7 cellular contexts compared by ENCODE assay signal in genomic region chr1:202967684-202968281, GRCh38. TPM values are rescaled to one million over a fixed set of nuclear protein-coding genes. Genes with fewer than 3 reads are reported as not detected.
A peak's percentile ranks its signal among the peaks of the same experiment; 100 is the strongest.
DNase-seq lines count a peak whose midpoint lies in the region; ATAC-seq, FAIRE-seq and TF ChIP-seq lines count a peak whose summit lies in the region.

No MANE protein-coding gene starts in this region.

- H2BK5ac ChIP-seq in H9 (ENCODE audit: insufficient read length, low read length), result no peak overlapping the region

- no peak overlapping the region for H3K56ac ChIP-seq in H9 (ENCODE audit: insufficient read length, low read depth, low read length)

- H3K9me3 ChIP-seq in H9 (ENCODE audit: control insufficient read depth, low read depth, low read length) (no peaks in the 10 kb centered on the region), left lung (no peaks in the 10 kb centered on the region)

- no peak overlapping the region for H3K4ac ChIP-seq in H9 (ENCODE audit: low read depth, low read length)

- no peak overlapping the region for H2BK15ac ChIP-seq in H9 (ENCODE audit: low read depth, low read length)

- no peak overlapping the region for H4K8ac ChIP-seq in H9 (replicated peaks; ENCODE audit: insufficient read length, low read depth, low read length)

- H3K27me3 Mint-ChIP-seq in H9 (ENCODE audit: low read depth), result peaks cover 20% of the 10 kb centered on the region

- H3K27me3 ChIP-seq in H9 (ENCODE audit: insufficient read depth, low read length) (no peaks in the 10 kb centered on the region), bronchial epithelial cell (ENCODE audit: control insufficient read depth, insufficient read depth, low read length) (no peaks in the 10 kb centered on the region), left lung (no peaks in the 10 kb centered on the region)

- H3K4me2 ChIP-seq in H9 (ENCODE audit: insufficient read depth, insufficient read length, low read length), result peak overlapping the region; percentile 75

- no peak overlapping the region for H3T11ph ChIP-seq in H9 (ENCODE audit: low read length)

- intact Hi-C loops in left lung (cut with DNase I), result no loop called here

- H3K4me3 Mint-ChIP-seq in H9, result peak overlapping the region; percentile 77 to 91

- no peak overlapping the region for H2AFZ ChIP-seq in H9 (ENCODE audit: low read length)

- no peaks in the 10 kb centered on the region; a peak in 1 of 5 replicates for H3K9me3 Mint-ChIP-seq in H9

- H3K27ac ChIP-seq in H9 (ENCODE audit: insufficient read length, low read depth, low read length), result no peak overlapping the region
- H3K27ac ChIP-seq in left lung, result peak overlapping the region; percentile 84 to 89
- peak overlapping the region; percentile 65 for H3K27ac ChIP-seq in substantia nigra (ENCODE audit: low read depth, low read length, poor library complexity, severe bottlenecking)

- peak overlapping the region; percentile 65 for H3K4me3 ChIP-seq in GM08714 (ENCODE audit: low read length)
- peak overlapping the region; percentile 90 for H3K4me3 ChIP-seq in bronchial epithelial cell (ENCODE audit: low read depth, low read length)
- H3K4me3 ChIP-seq in left lung, result peak overlapping the region; percentile 76 to 81

- H3K23me2 ChIP-seq in H9 (ENCODE audit: insufficient read length, low read depth, low read length, poor library complexity, severe bottlenecking), result peaks cover 6% of the 10 kb centered on the region

- H3K4me1 Mint-ChIP-seq in H9, result peaks cover 16 to 19% of the 10 kb centered on the region in 2 experiments

- no peak overlapping the region for H3K14ac ChIP-seq in H9 (ENCODE audit: insufficient read depth, low read length)

- H3K23ac ChIP-seq in H9 (ENCODE audit: insufficient read length, low read depth, low read length), result no peak overlapping the region

- FAIRE-seq in bronchial epithelial cell (lab: Jason Lieb, UNC), result no peak

- ATAC-seq in left lung, result peak; percentile 21
- no peak for ATAC-seq in GM18870 (IDR thresholded peaks at IDR 0.05; ENCODE audit: unreplicated experiment)

- peaks cover 15% of the 10 kb centered on the region for H3K36me3 ChIP-seq in bronchial epithelial cell (ENCODE audit: control insufficient read depth, insufficient read depth, low read length)
- peaks cover 0 to 25% of the 10 kb centered on the region in 2 donors for H3K36me3 ChIP-seq in left lung

- DNase-seq in H9, result no peak
- DNase-seq in NOMO-1 treated with DMSO at 0.1 percent for 48 hours (lab: John Stamatoyannopoulos, UW; ENCODE audit: unreplicated experiment), result peak; percentile 54
- DNase-seq in bronchial epithelial cell (ENCODE audit: low read depth), result peak; percentile 43
- DNase-seq in left lung, result no peak
- DNase-seq in substantia nigra (lab: John Stamatoyannopoulos, UW), result peak in 4 of 49 donors; percentile 11 to 53 (median 24)

- no CpG with 5 or more reads among the region's 21 CpGs for WGBS in H9 (ENCODE audit: extremely low coverage, insufficient read length, low lambda C conversion rate)

- no peak overlapping the region for H2AK5ac ChIP-seq in H9 (ENCODE audit: insufficient read length, low read length)

- H3K79me1 ChIP-seq in H9 (ENCODE audit: insufficient read depth, low read depth, low read length, poor library complexity, severe bottlenecking), result no peaks in the 10 kb centered on the region

- no peak overlapping the region for H2BK120ac ChIP-seq in H9 (ENCODE audit: low read depth, low read length, poor library complexity, severe bottlenecking)

- H3K36me3 Mint-ChIP-seq in H9 (ENCODE audit: insufficient read depth in 1 of 3, low read depth in 3 of 3), result peaks cover 0 to 5% (median 4%) of the 10 kb centered on the region in 3 experiments; a peak in 3 of 7 replicates

- H2BK20ac ChIP-seq in H9 (ENCODE audit: low read depth, low read length, poor library complexity, severe bottlenecking), result no peak overlapping the region

- H3K18ac ChIP-seq in H9 (ENCODE audit: insufficient read length, low read depth, low read length), result no peak overlapping the region

- H4K91ac ChIP-seq in H9 (ENCODE audit: insufficient read length, low read depth, low read length), result no peak overlapping the region

- peak overlapping the region in 1 of 3 experiments; percentile 53; a peak in 2 of 7 replicates for H3K27ac Mint-ChIP-seq in H9

- no peak overlapping the region for H4K5ac ChIP-seq in H9 (ENCODE audit: insufficient read length, low read depth, low read length)

- H2BK12ac ChIP-seq in H9 (ENCODE audit: insufficient read length, low read depth, low read length), result no peak overlapping the region

- H3K4me1 ChIP-seq in H9 (ENCODE audit: insufficient read depth, low read length) (no peaks in the 10 kb centered on the region), left lung (peaks cover 11 to 50% of the 10 kb centered on the region in 2 donors)

- H3K9ac ChIP-seq in H9 (ENCODE audit: extremely low read depth, insufficient read length, low read length), result peak overlapping the region; percentile 45

- H3K79me2 ChIP-seq in H9 (ENCODE audit: insufficient read depth, low read length), result no peaks in the 10 kb centered on the region

- H4K20me1 ChIP-seq in H9 (ENCODE audit: control insufficient read depth, insufficient read depth, insufficient read length), result no peaks in the 10 kb centered on the region

- no peak for TF ChIP-seq CTCF in H9 (conservative IDR thresholded peaks at IDR 0.05)
- TF ChIP-seq CTCF in bronchial epithelial cell (IDR thresholded peaks at IDR 0.05; ENCODE audit: insufficient read depth, low read length, severe bottlenecking), result no peak
- no peak for TF ChIP-seq CTCF in left lung (IDR thresholded peaks at IDR 0.05)

RNA-seq across cellular contexts. Expression of gene CYB5R1, which starts 0.7 kb away (rescaled TPM):
- total RNA-seq in H9 (2021) (21.4 and 21.5 TPM in 2 replicates), bronchial epithelial cell (101 and 112 TPM in 2 replicates), left lung (10 to 100 TPM; 79.0 to 99.5 TPM)

RNA-seq across cellular contexts. Expression of gene ADIPOR1, which starts 9.7 kb away (rescaled TPM):
- 65.0 and 69.7 TPM in 2 replicates for total RNA-seq in H9 (2021)
- total RNA-seq in bronchial epithelial cell, result 178 and 212 TPM in 2 replicates
- 100 to 1,000 TPM; 130 to 138 TPM for total RNA-seq in left lung

RNA-seq across cellular contexts. Expression of gene TMEM183A, which starts 39.4 kb away (rescaled TPM):
- 93.4 and 96.0 TPM in 2 replicates for total RNA-seq in H9 (2021)
- total RNA-seq in bronchial epithelial cell, result 102 and 126 TPM in 2 replicates
- 10 to 100 TPM; 54.0 to 70.9 TPM for total RNA-seq in left lung

RNA-seq across cellular contexts. Expression of gene KLHL12, which starts 40.7 kb away (rescaled TPM):
- total RNA-seq in H9 (2021) (38.4 and 40.0 TPM in 2 replicates), bronchial epithelial cell (51.1 and 71.6 TPM in 2 replicates), left lung (10 to 100 TPM; 26.6 to 29.7 TPM)

RNA-seq across cellular contexts. Expression of gene PPFIA4, which starts 58.5 kb away (rescaled TPM):
- total RNA-seq in H9 (2021) (2.8 and 3.9 TPM in 2 replicates), bronchial epithelial cell (4.2 and 9.2 TPM in 2 replicates), left lung (1 to 10 TPM; 1.3 to 2.1 TPM)

Comparison
In these comparisons a context has a peak if more than half of its experiments do, and no peak if none do; other contexts are left out.
1. DNase-seq: peak in NOMO-1 treated with DMSO at 0.1 percent for 48 hours (single experiment) and bronchial epithelial cell (single experiment); none in H9 (single experiment) and left lung (0 of 2).
2. Peak in every context shown above with its lines, with median percentiles within 50 percentile points of each other: H3K4me3 ChIP-seq.